In genomic region chr18:25454270-25454659, GRCh38 we compare ENCODE assay signal across 29 cellular contexts.
"Had no signal": no experiment of that assay in that cellular context is flagged by ENCODE, and none has a peak within 500 bp of the region (broad histone marks: within the 10 kb centered on the region; RNA-seq: fewer than 3 reads in every experiment).

No MANE protein-coding gene starts in this region.

- H3K4me3 ChIP-seq: gastroesophageal sphincter, hepatocyte, mucosa of descending colon, tibial artery, upper lobe of right lung had no signal

- H3K9me3 Mint-ChIP-seq: activated CD4-positive, alpha-beta T cell treated with anti-CD3 and anti-CD28 coated beads, Interleukin-2, amount 10 ng/mL, durations not matched to agents 24 days and 14 days had no signal

- H3K27ac ChIP-seq: gastroesophageal sphincter, hepatocyte, tibial artery, upper lobe of right lung had no signal

- H3K27me3 ChIP-seq: gastroesophageal sphincter, hepatocyte, tibial artery, upper lobe of right lung had no signal

- H3K4me1 Mint-ChIP-seq: activated CD4-positive, alpha-beta T cell treated with anti-CD3 and anti-CD28 coated beads, Interleukin-2, amount 10 ng/mL, durations not matched to agents 24 days and 14 days; activated T-helper 17 cell treated with anti-CD3 and anti-CD28 coated beads, Interleukin-2, amount 50 U/mL, for 72 hours; stimulated activated memory B cell treated with anti-CD40 and anti-IgM and Interleukin-4, amounts not matched to agents 10 μg/mL and 1 μg/mL and 100 μg/mL, for 72 hours; stimulated activated naive CD8-positive, alpha-beta T cell treated with anti-CD3 and anti-CD28 coated beads, Interleukin-15, amount 100 ng/mL, for 72 hours; T-helper 17 cell had no signal

- H3K4me1 ChIP-seq: gastroesophageal sphincter, upper lobe of right lung had no signal

- H3K79me2 ChIP-seq: hepatocyte had no signal

- H3K9me3 ChIP-seq: mucosa of descending colon, upper lobe of right lung had no signal

- H3K36me3 ChIP-seq: gastroesophageal sphincter, tibial artery, upper lobe of right lung had no signal

- H3K27ac Mint-ChIP-seq: activated CD4-positive, alpha-beta memory T cell treated with anti-CD3 and anti-CD28 coated beads for 36 hours; activated CD4-positive, alpha-beta T cell treated with anti-CD3 and anti-CD28 coated beads, Interleukin-2, amount 10 ng/mL, durations not matched to agents 24 days and 14 days; activated T-helper 17 cell treated with anti-CD3 and anti-CD28 coated beads, Interleukin-2, amount 50 U/mL, for 72 hours; nephron progenitor cell; stimulated activated memory B cell treated with anti-CD40 and anti-IgM and Interleukin-4, amounts not matched to agents 10 μg/mL and 1 μg/mL and 100 μg/mL, for 72 hours; stimulated activated naive CD8-positive, alpha-beta T cell treated with anti-CD3 and anti-CD28 coated beads, Interleukin-15, amount 100 ng/mL, for 72 hours; T-helper 17 cell had no signal

- H2AFZ ChIP-seq: hepatocyte had no signal

- H3K4me2 ChIP-seq: hepatocyte had no signal

- ATAC-seq: activated T-cell treated with anti-CD3 and anti-CD28 coated beads, Interleukin-2, amount 50 U/mL, for 4 hours; activated T-helper 17 cell treated with anti-CD3 and anti-CD28 coated beads, Interleukin-2, amount 50 U/mL, for 72 hours; mucosa of descending colon; stimulated activated memory B cell treated with anti-CD40 and anti-IgM and Interleukin-4, amounts not matched to agents 10 μg/mL and 1 μg/mL and 100 μg/mL, for 72 hours; stimulated activated naive CD8-positive, alpha-beta T cell treated with anti-CD3 and anti-CD28 coated beads, Interleukin-15, amount 100 ng/mL, for 72 hours; T-helper 17 cell; upper lobe of right lung had no signal

- DNase-seq: activated CD4-positive, alpha-beta memory T cell treated with anti-CD3 and anti-CD28 coated beads for 36 hours; activated CD4-positive, alpha-beta T cell treated with anti-CD3 and anti-CD28 coated beads, Interleukin-2, amount 10 ng/mL, durations not matched to agents 24 days and 14 days; activated CD4-positive, CD25-positive, alpha-beta regulatory T cell treated with anti-CD3 and anti-CD28 coated beads, Interleukin-2, amount 50 U/mL, for 72 hours; activated CD8-positive, alpha-beta memory T cell treated with anti-CD3 and anti-CD28 coated beads, Interleukin-2, amount 50 U/mL, for 48 hours; activated gamma-delta T cell treated with Interleukin-2 at 50 U/mL for 16 hours; activated naive CD4-positive, alpha-beta T cell treated with anti-CD3 and anti-CD28 coated beads, Interleukin-2, amount 50 U/mL, for 16 hours; activated T-cell treated with anti-CD3 and anti-CD28 coated beads, Interleukin-2, amount 50 U/mL, for 4 hours; amniotic stem cell; caudate nucleus; left cardiac atrium; left ventricle myocardium superior; mucosa of descending colon; nephron progenitor cell; posterior cingulate gyrus; small intestine; stimulated activated CD4-positive, alpha-beta T cell treated with anti-CD3 and anti-CD28 coated beads, Interleukin-1b, Interleukin-23, amount 100 ng/mL, for 48 hours; stimulated activated CD4-positive, alpha-beta T cell treated with anti-CD3 and anti-CD28 coated beads, Interleukin-4, amount 100 ng/mL, for 4 hours; stimulated activated CD8-positive, alpha-beta memory T cell treated with anti-CD3 and anti-CD28 coated beads, Interleukin-4, amount 100 ng/mL, for 48 hours; stimulated activated naive CD8-positive, alpha-beta T cell treated with anti-CD3 and anti-CD28 coated beads, Interleukin-15, amount 100 ng/mL, for 72 hours; substantia nigra; T-helper 17 cell; tibial artery; upper lobe of right lung had no signal

- H3K36me3 Mint-ChIP-seq: activated CD4-positive, alpha-beta memory T cell treated with anti-CD3 and anti-CD28 coated beads for 36 hours; stimulated activated memory B cell treated with anti-CD40 and anti-IgM and Interleukin-4, amounts not matched to agents 10 μg/mL and 1 μg/mL and 100 μg/mL, for 72 hours had no signal

- FAIRE-seq: endothelial cell of umbilical vein, keratinocyte, small intestine had no signal

- H3K4me3 Mint-ChIP-seq: activated CD4-positive, alpha-beta memory T cell treated with anti-CD3 and anti-CD28 coated beads for 36 hours; activated CD4-positive, alpha-beta T cell treated with anti-CD3 and anti-CD28 coated beads, Interleukin-2, amount 10 ng/mL, durations not matched to agents 24 days and 14 days; activated T-cell treated with anti-CD3 and anti-CD28 coated beads, Interleukin-2, amount 50 U/mL, for 4 hours; activated T-helper 17 cell treated with anti-CD3 and anti-CD28 coated beads, Interleukin-2, amount 50 U/mL, for 72 hours; nephron progenitor cell; stimulated activated memory B cell treated with anti-CD40 and anti-IgM and Interleukin-4, amounts not matched to agents 10 μg/mL and 1 μg/mL and 100 μg/mL, for 72 hours; stimulated activated naive CD8-positive, alpha-beta T cell treated with anti-CD3 and anti-CD28 coated beads, Interleukin-15, amount 100 ng/mL, for 72 hours; T-helper 17 cell had no signal

- H3K27me3 Mint-ChIP-seq: activated CD4-positive, alpha-beta memory T cell treated with anti-CD3 and anti-CD28 coated beads for 36 hours; activated CD4-positive, alpha-beta T cell treated with anti-CD3 and anti-CD28 coated beads, Interleukin-2, amount 10 ng/mL, durations not matched to agents 24 days and 14 days; activated T-helper 17 cell treated with anti-CD3 and anti-CD28 coated beads, Interleukin-2, amount 50 U/mL, for 72 hours; stimulated activated memory B cell treated with anti-CD40 and anti-IgM and Interleukin-4, amounts not matched to agents 10 μg/mL and 1 μg/mL and 100 μg/mL, for 72 hours; stimulated activated naive CD8-positive, alpha-beta T cell treated with anti-CD3 and anti-CD28 coated beads, Interleukin-15, amount 100 ng/mL, for 72 hours; T-helper 17 cell had no signal
